14 cellular contexts compared by ENCODE assay signal in genomic region chr7:55059006-55059405, GRCh38. TPM values are rescaled to one million over a fixed set of nuclear protein-coding genes. Genes with fewer than 3 reads are reported as not detected.
A peak's percentile ranks its signal among the peaks of the same experiment; 100 is the strongest.
DNase-seq lines count a peak whose midpoint lies in the region; ATAC-seq and TF ChIP-seq lines count a peak whose summit lies in the region.
"Had no signal": no experiment of that assay in that cellular context is flagged by ENCODE, and none has a peak within 500 bp of the region (broad histone marks: within the 10 kb centered on the region; RNA-seq: fewer than 3 reads in every experiment).

No MANE protein-coding gene starts in this region.

- H3K23ac ChIP-seq in mesenchymal stem cell (ENCODE audit: low read length in 2 of 2): no peak overlapping the region

- WGBS in esophagus muscularis mucosa: 60% methylated on average over 1 of the region's 1 CpG
- WGBS in mesenchymal stem cell: 100% methylated on average over 1 of the region's 1 CpG

- intact Hi-C loops in PC-9 (cut with micrococcal nuclease; ENCODE audit: unreplicated experiment) (no loop called here), esophagus muscularis mucosa (cut with DNase I) (no loop called here)

- TF ChIP-seq POLR2A in esophagus muscularis mucosa (IDR thresholded peaks at IDR 0.05; ENCODE audit: low read depth): no peak

- H3K9me3 ChIP-seq in PC-9 (ENCODE audit: insufficient read depth, low read depth) (no peaks in the 10 kb centered on the region), esophagus muscularis mucosa (no peaks in the 10 kb centered on the region), mesenchymal stem cell (ENCODE audit: control insufficient read depth, low read length) (no peaks in the 10 kb centered on the region)
- H3K9me3 ChIP-seq: BLaER1 had no signal

- no peak overlapping the region for H3K4me2 ChIP-seq in PC-9
- H3K4me2 ChIP-seq in mesenchymal stem cell (ENCODE audit: low read length, poor library complexity, severe bottlenecking): no peak overlapping the region
- H3K4me2 ChIP-seq: BLaER1 had no signal

- H4K91ac ChIP-seq in mesenchymal stem cell (ENCODE audit: low read length): no peak overlapping the region

- H3K4me1 ChIP-seq in PC-9 (replicated peaks; ENCODE audit: insufficient read depth): peaks cover 46% of the 10 kb centered on the region
- H3K4me1 ChIP-seq in esophagus muscularis mucosa: peaks cover 19 to 88% (median 81%) of the 10 kb centered on the region in 4 donors
- H3K4me1 ChIP-seq in mesenchymal stem cell (ENCODE audit: control insufficient read depth, insufficient read depth, low read depth, low read length): peaks cover 18% of the 10 kb centered on the region
- H3K4me1 ChIP-seq: BLaER1 had no signal

- no peak overlapping the region for H3K18ac ChIP-seq in mesenchymal stem cell (ENCODE audit: low read depth in 1 of 2, low read length in 2 of 2)

- H3K27ac ChIP-seq in PC-9: peak overlapping the region; percentile 36
- H3K27ac ChIP-seq in esophagus muscularis mucosa (replicated peaks in 1 of 4): peak overlapping the region; percentile 36 to 87 (median 70)
- H3K27ac ChIP-seq in mesenchymal stem cell (ENCODE audit: low read length, poor library complexity, severe bottlenecking): no peak overlapping the region
- H3K27ac ChIP-seq: BLaER1 had no signal

- no peak overlapping the region for H2BK120ac ChIP-seq in mesenchymal stem cell (ENCODE audit: low read depth, low read length)

- TF ChIP-seq CTCF in PC-9 (conservative IDR thresholded peaks at IDR 0.05) (no peak), esophagus muscularis mucosa (IDR thresholded peaks at IDR 0.05) (no peak), omental fat pad (IDR thresholded peaks at IDR 0.05) (no peak)

- H2BK5ac ChIP-seq in mesenchymal stem cell (ENCODE audit: low read depth, low read length, poor library complexity, severe bottlenecking): no peak overlapping the region

- H3K9me2 ChIP-seq in PC-9 (ENCODE audit: insufficient read depth): no peaks in the 10 kb centered on the region

- no peak overlapping the region for H4K8ac ChIP-seq in mesenchymal stem cell (ENCODE audit: low read length)

- H3K79me1 ChIP-seq in mesenchymal stem cell (replicated peaks; ENCODE audit: low read length, poor library complexity, severe bottlenecking): peaks cover 21% of the 10 kb centered on the region

- no peak overlapping the region for H3K14ac ChIP-seq in mesenchymal stem cell (ENCODE audit: low read length in 2 of 2)

- no peak for ATAC-seq in GM21367 (IDR thresholded peaks at IDR 0.05; ENCODE audit: unreplicated experiment)
- ATAC-seq in HG02884 (IDR thresholded peaks at IDR 0.05; ENCODE audit: unreplicated experiment): no peak
- ATAC-seq in GM21717 (IDR thresholded peaks at IDR 0.05; ENCODE audit: unreplicated experiment): no peak
- ATAC-seq in omental fat pad (ENCODE audit: low FRiP score): no peak
- ATAC-seq: HepG2 had no signal

- H3K36me3 ChIP-seq in PC-9 (ENCODE audit: low read depth) (peaks cover 72% of the 10 kb centered on the region), esophagus muscularis mucosa (no peaks in the 10 kb centered on the region), mesenchymal stem cell (ENCODE audit: control insufficient read depth in 1 of 2, insufficient read depth in 2 of 2, low read depth in 1 of 2, low read length in 2 of 2) (peaks cover 5 to 10% of the 10 kb centered on the region in 2 experiments)
- H3K36me3 ChIP-seq: BLaER1 had no signal

- DNase-seq in PC-9: no peak
- DNase-seq in esophagus muscularis mucosa (ENCODE audit: extremely low spot score): no peak
- DNase-seq in mesenchymal stem cell: no peak
- no peak for DNase-seq in omental fat pad (ENCODE audit: low spot score)
- DNase-seq: AML-193; CD4-positive, CD25-positive, alpha-beta regulatory T cell; DMS 273 treated with DMSO at 0.1 percent for 48 hours; GOT3; H9 had no signal

- H3K4me3 ChIP-seq in PC-9 (no peak overlapping the region), esophagus muscularis mucosa (no peak overlapping the region), mesenchymal stem cell (ENCODE audit: insufficient read depth in 1 of 2, low read depth in 1 of 2, low read length in 2 of 2) (no peak overlapping the region)
- H3K4me3 ChIP-seq: BLaER1 had no signal

- H2AK5ac ChIP-seq in mesenchymal stem cell (ENCODE audit: low read length, severe bottlenecking): no peak overlapping the region

- H3F3A ChIP-seq in PC-9 (ENCODE audit: insufficient read depth, low read depth): peaks cover 68% of the 10 kb centered on the region

- no TSS peak for BruUV-seq in PC-9 (replicated peaks; lab: Mats Ljungman, UMichigan)

- CTCF ChIA-PET in PC-9 (lab: Charles Lee): no interaction called here

- H3K27me3 ChIP-seq in PC-9 (ENCODE audit: insufficient read depth, low read depth) (no peaks in the 10 kb centered on the region), esophagus muscularis mucosa (no peaks in the 10 kb centered on the region), mesenchymal stem cell (ENCODE audit: control insufficient read depth in 1 of 2, insufficient read depth in 1 of 2, low read length in 2 of 2) (no peaks in the 10 kb centered on the region)
- H3K27me3 ChIP-seq: BLaER1 had no signal

- no peaks in the 10 kb centered on the region for H4K20me1 ChIP-seq in PC-9 (ENCODE audit: insufficient read depth)
- H4K20me1 ChIP-seq: BLaER1 had no signal

- peaks cover 100% of the 10 kb centered on the region for H3K79me2 ChIP-seq in PC-9 (ENCODE audit: low read depth)

- H3K9ac ChIP-seq in mesenchymal stem cell (ENCODE audit: low read length): peak overlapping the region; percentile 28
- H3K9ac ChIP-seq: BLaER1 had no signal

- TF ChIP-seq EP300 in esophagus muscularis mucosa (IDR thresholded peaks at IDR 0.05): no peak

- no peak overlapping the region for H2AFZ ChIP-seq in PC-9
- no peak overlapping the region for H2AFZ ChIP-seq in mesenchymal stem cell (ENCODE audit: low read depth, low read length)

- H2BK15ac ChIP-seq in mesenchymal stem cell (ENCODE audit: low read depth, poor library complexity, severe bottlenecking): no peak overlapping the region

- no peak overlapping the region for H3K4ac ChIP-seq in mesenchymal stem cell (ENCODE audit: low read depth in 1 of 2, low read length in 2 of 2)

- peak overlapping the region in 1 of 2 experiments; percentile 45 for H2BK12ac ChIP-seq in mesenchymal stem cell (ENCODE audit: low read length in 2 of 2)

- POLR2A ChIA-PET in PC-9 (lab: Charles Lee; ENCODE audit: unreplicated experiment): interaction anchor here (0.6 kb wide), 1 partner anchor 112 kb away, joined by 10 read pairs; no protein-coding TSS in a partner anchor

RNA-seq across cellular contexts. Expression of gene EGFR, which starts 40.2 kb away (rescaled TPM):
- total RNA-seq in PC-9 (2021) (324 and 342 TPM in 2 replicates), esophagus muscularis mucosa (100 to 1,000 TPM in 2 of 4 donors, 10 to 100 TPM in 2; 79.3 to 125 (median 110) TPM), omental fat pad (100 to 1,000 TPM in 2 of 4 donors, 10 to 100 TPM in 2; 87.2 to 124 (median 94.5) TPM)
- 15.8 TPM for polyA plus RNA-seq in mesenchymal stem cell (2013, experiment 1 of 2)
- polyA plus RNA-seq in mesenchymal stem cell (2013, experiment 2 of 2): 15.1 TPM
- total RNA-seq: CD4-positive, CD25-positive, alpha-beta regulatory T cell had no signal
- polyA plus RNA-seq: CD4-positive, CD25-positive, alpha-beta regulatory T cell had no signal
